In genomic region chr1:41529621-41530395, GRCh38 we compare ENCODE assay signal across 1 cellular context.
TF ChIP-seq lines count a peak whose summit lies in the region.

No MANE protein-coding gene starts in this region.

TF ChIP-seq in HepG2, 621 proteins besides CTCF, POLR2A, EP300 and RAD21 (continued from another document):
- TF ChIP-seq THAP9 (CRISPR knock-in tag; IDR thresholded peaks at IDR 0.05; ENCODE audit: borderline replicate concordance): no peak
- no peak for TF ChIP-seq KLF13 (CRISPR knock-in tag; IDR thresholded peaks at IDR 0.05)
- TF ChIP-seq SETDB1 (CRISPR knock-in tag; IDR thresholded peaks at IDR 0.05; ENCODE audit: borderline replicate concordance): no peak
- no peak for TF ChIP-seq ZNF292 (CRISPR knock-in tag; IDR thresholded peaks at IDR 0.05; ENCODE audit: borderline replicate concordance, low read depth)
- TF ChIP-seq KDM4B (CRISPR knock-in tag; IDR thresholded peaks at IDR 0.05): no peak
- TF ChIP-seq REST (IDR thresholded peaks at IDR 0.05; ENCODE audit: borderline replicate concordance in 1 of 2, low read depth in 1 of 2, low read length in 2 of 2): no peak
- TF ChIP-seq ZNF296 (CRISPR knock-in tag; conservative IDR thresholded peaks at IDR 0.05): no peak
- no peak for TF ChIP-seq ZNF253 (CRISPR knock-in tag; IDR thresholded peaks at IDR 0.05; ENCODE audit: borderline replicate concordance)
- TF ChIP-seq ZFP62 (CRISPR knock-in tag; IDR thresholded peaks at IDR 0.05): no peak
- TF ChIP-seq PCBP2 (optimal IDR thresholded peaks at IDR 0.05; ENCODE audit: low read depth, low read length, poor library complexity, severe bottlenecking): no peak
- no peak for TF ChIP-seq ASH2L (IDR thresholded peaks at IDR 0.05; ENCODE audit: insufficient read length, low read depth, low read length)
- no peak for TF ChIP-seq ELF1 (CRISPR knock-in tag; IDR thresholded peaks at IDR 0.05)
- no peak for TF ChIP-seq HHEX (CRISPR knock-in tag; IDR thresholded peaks at IDR 0.05)
- no peak for TF ChIP-seq CREM (IDR thresholded peaks at IDR 0.05)
- TF ChIP-seq CREM (CRISPR knock-in tag; IDR thresholded peaks at IDR 0.05): no peak
- no peak for TF ChIP-seq SMARCE1 (IDR thresholded peaks at IDR 0.05; ENCODE audit: borderline replicate concordance)
